In genomic region chr20:46752639-46753235, GRCh38 we compare ENCODE assay signal across 8 cellular contexts. TPM values are rescaled to one million over a fixed set of nuclear protein-coding genes. Genes with fewer than 3 reads are reported as not detected.
DNase-seq lines count a peak whose midpoint lies in the region; ATAC-seq, FAIRE-seq and TF ChIP-seq lines count a peak whose summit lies in the region.

No MANE protein-coding gene starts in this region.

- TF ChIP-seq RAD21 in Ishikawa (IDR thresholded peaks at IDR 0.05; ENCODE audit: low read depth): peak; percentile 57; the same call in 1 of the 2 replicates

- ATAC-seq in HG03039 (IDR thresholded peaks at IDR 0.05; ENCODE audit: unreplicated experiment) (no peak), GM18505 (IDR thresholded peaks at IDR 0.05; ENCODE audit: unreplicated experiment) (no peak)

- POLR2A ChIA-PET in Caco-2 (lab: Charles Lee): interaction anchor here (0.5 kb wide), 1 partner anchor 205 kb away, joined by 3 read pairs; no protein-coding TSS in a partner anchor

- H3K27ac Mint-ChIP-seq in Caco-2 (ENCODE audit: unreplicated experiment): no peak overlapping the region
- H3K27ac Mint-ChIP-seq in activated T-helper 2 cell treated with anti-CD3 and anti-CD28 coated beads, Interferon-gamma antibody, Interleukin-2, Interleukin-4, amounts not matched to agents 10 μg/mL and 5 μg/mL and 100 μg/mL, durations not matched to agents 14 hours and 24 hours and 36 hours: no peak overlapping the region
- H3K27ac Mint-ChIP-seq in progenitor cell of endocrine pancreas: no peak overlapping the region

- TF ChIP-seq CTCF in Caco-2 (IDR thresholded peaks at IDR 0.05; ENCODE audit: insufficient read depth in 1 of 2, low read depth in 1 of 2, low read length in 1 of 2, severe bottlenecking in 1 of 2, unreplicated experiment in 1 of 2) (peak; percentile 90 to 94), Peyer's patch (IDR thresholded peaks at IDR 0.05) (peak; percentile 18 to 63 (median 58)), progenitor cell of endocrine pancreas (IDR thresholded peaks at IDR 0.05; ENCODE audit: unreplicated experiment) (peak; percentile 78)

- H3K4me1 Mint-ChIP-seq in Caco-2 (ENCODE audit: low read depth, unreplicated experiment): peaks cover 7% of the 10 kb centered on the region
- peaks cover 2% of the 10 kb centered on the region for H3K4me1 Mint-ChIP-seq in activated T-helper 2 cell treated with anti-CD3 and anti-CD28 coated beads, Interferon-gamma antibody, Interleukin-2, Interleukin-4, amounts not matched to agents 10 μg/mL and 5 μg/mL and 100 μg/mL, durations not matched to agents 14 hours and 24 hours and 36 hours (ENCODE audit: low read depth)
- peaks cover 1% of the 10 kb centered on the region for H3K4me1 Mint-ChIP-seq in progenitor cell of endocrine pancreas (ENCODE audit: low read depth)

- intact Hi-C loops in Caco-2 (cut with micrococcal nuclease; ENCODE audit: unreplicated experiment): loop anchor here (1.0 to 2.0 kb wide), 3 partner anchors 231 to 868 kb away; no protein-coding TSS in a partner anchor
- intact Hi-C loops in activated T-helper 2 cell treated with anti-CD3 and anti-CD28 coated beads, Interferon-gamma antibody, Interleukin-2, Interleukin-4, amounts not matched to agents 10 μg/mL and 5 μg/mL and 100 μg/mL, durations not matched to agents 14 hours and 24 hours and 36 hours (cut with micrococcal nuclease): loop anchor here (10.0 kb wide), 1 partner anchor 242 kb away; no protein-coding TSS in a partner anchor

- H3K9me3 Mint-ChIP-seq in Caco-2 (ENCODE audit: unreplicated experiment) (no peaks in the 10 kb centered on the region), progenitor cell of endocrine pancreas (ENCODE audit: low read depth) (no peaks in the 10 kb centered on the region)
- no peaks in the 10 kb centered on the region for H3K9me3 Mint-ChIP-seq in activated T-helper 2 cell treated with anti-CD3 and anti-CD28 coated beads, Interferon-gamma antibody, Interleukin-2, Interleukin-4, amounts not matched to agents 10 μg/mL and 5 μg/mL and 100 μg/mL, durations not matched to agents 14 hours and 24 hours and 36 hours

- no peak overlapping the region for H3K4me3 ChIP-seq in Caco-2 (ENCODE audit: low read depth, low read length)
- no peak overlapping the region for H3K4me3 ChIP-seq in Peyer's patch

- H3K27me3 ChIP-seq in Caco-2 (replicated peaks; ENCODE audit: control insufficient read depth, insufficient read depth, low read length) (no peaks in the 10 kb centered on the region), Peyer's patch (no peaks in the 10 kb centered on the region)

- CTCF ChIA-PET in Caco-2 (lab: Charles Lee): interaction anchor here (0.5 to 2.1 kb wide), 21 partner anchors 11 to 703 kb away, joined by 3 to 14 read pairs (median 4); partner anchors contain the start of gene ZMYND8

- no TSS peak for BruUV-seq in Caco-2 (replicated peaks; lab: Mats Ljungman, UMichigan)

- H3K36me3 Mint-ChIP-seq in Caco-2 (ENCODE audit: insufficient read depth, unreplicated experiment) (no peaks in the 10 kb centered on the region), progenitor cell of endocrine pancreas (ENCODE audit: insufficient read depth) (no peaks in the 10 kb centered on the region)
- no peaks in the 10 kb centered on the region for H3K36me3 Mint-ChIP-seq in activated T-helper 2 cell treated with anti-CD3 and anti-CD28 coated beads, Interferon-gamma antibody, Interleukin-2, Interleukin-4, amounts not matched to agents 10 μg/mL and 5 μg/mL and 100 μg/mL, durations not matched to agents 14 hours and 24 hours and 36 hours (ENCODE audit: low read depth)

- H3K4me3 Mint-ChIP-seq in Caco-2 (ENCODE audit: unreplicated experiment) (no peak overlapping the region), progenitor cell of endocrine pancreas (ENCODE audit: low read depth) (no peak overlapping the region)
- H3K4me3 Mint-ChIP-seq in activated T-helper 2 cell treated with anti-CD3 and anti-CD28 coated beads, Interferon-gamma antibody, Interleukin-2, Interleukin-4, amounts not matched to agents 10 μg/mL and 5 μg/mL and 100 μg/mL, durations not matched to agents 14 hours and 24 hours and 36 hours (ENCODE audit: low read depth): no peak overlapping the region

- H3K9me3 ChIP-seq in Caco-2: no peaks in the 10 kb centered on the region
- no peaks in the 10 kb centered on the region for H3K9me3 ChIP-seq in Peyer's patch

- H3K27ac ChIP-seq in Peyer's patch: no peak overlapping the region

- H3K27me3 Mint-ChIP-seq in Caco-2 (ENCODE audit: insufficient read depth, unreplicated experiment) (peaks cover 21% of the 10 kb centered on the region), progenitor cell of endocrine pancreas (peaks cover 22% of the 10 kb centered on the region)
- peaks cover 10% of the 10 kb centered on the region for H3K27me3 Mint-ChIP-seq in activated T-helper 2 cell treated with anti-CD3 and anti-CD28 coated beads, Interferon-gamma antibody, Interleukin-2, Interleukin-4, amounts not matched to agents 10 μg/mL and 5 μg/mL and 100 μg/mL, durations not matched to agents 14 hours and 24 hours and 36 hours (ENCODE audit: low read depth)

- H3K4me1 ChIP-seq in Caco-2 (0 out of 2 replicates have a peak, but pooled peaks cover under 1% of the 10 kb centered on the region), Peyer's patch (no peaks in the 10 kb centered on the region)

- H3K36me3 ChIP-seq in Caco-2 (ENCODE audit: control insufficient read depth, insufficient read depth, low read length): no peaks in the 10 kb centered on the region
- H3K36me3 ChIP-seq in Peyer's patch: no peaks in the 10 kb centered on the region

- DNase-seq in Caco-2: peak; percentile 77 to 81
- DNase-seq in Peyer's patch: peak; percentile 19 to 81 (median 70)
- peak; percentile 33 for DNase-seq in activated T-helper 2 cell treated with anti-CD3 and anti-CD28 coated beads, Interferon-gamma antibody, Interleukin-2, Interleukin-4, amounts not matched to agents 10 μg/mL and 5 μg/mL and 100 μg/mL, durations not matched to agents 14 hours and 24 hours and 36 hours (ENCODE audit: low spot score)
- peak; percentile 12 to 51 for DNase-seq in frontal cortex (ENCODE audit: low spot score in 2 of 2)
- peak; percentile 36 for DNase-seq in progenitor cell of endocrine pancreas (ENCODE audit: low spot score, unreplicated experiment)

- no peak for TF ChIP-seq POLR2A in Peyer's patch (IDR thresholded peaks at IDR 0.05)
- TF ChIP-seq POLR2A in GM18505 (IDR thresholded peaks at IDR 0.05; ENCODE audit: borderline replicate concordance, extremely low read depth, insufficient read depth, insufficient read length): no peak

- no peak for FAIRE-seq in frontal cortex (lab: Jason Lieb, UNC)

- no peak for TF ChIP-seq EP300 in Ishikawa (IDR thresholded peaks at IDR 0.05; ENCODE audit: borderline replicate concordance)

TF ChIP-seq in Ishikawa, 13 proteins besides CTCF, POLR2A, EP300 and RAD21:
- no peak for TF ChIP-seq EGR1 (IDR thresholded peaks at IDR 0.05)
- TF ChIP-seq TCF12 (IDR thresholded peaks at IDR 0.05; ENCODE audit: low read depth): no peak
- TF ChIP-seq, protein P1, sequence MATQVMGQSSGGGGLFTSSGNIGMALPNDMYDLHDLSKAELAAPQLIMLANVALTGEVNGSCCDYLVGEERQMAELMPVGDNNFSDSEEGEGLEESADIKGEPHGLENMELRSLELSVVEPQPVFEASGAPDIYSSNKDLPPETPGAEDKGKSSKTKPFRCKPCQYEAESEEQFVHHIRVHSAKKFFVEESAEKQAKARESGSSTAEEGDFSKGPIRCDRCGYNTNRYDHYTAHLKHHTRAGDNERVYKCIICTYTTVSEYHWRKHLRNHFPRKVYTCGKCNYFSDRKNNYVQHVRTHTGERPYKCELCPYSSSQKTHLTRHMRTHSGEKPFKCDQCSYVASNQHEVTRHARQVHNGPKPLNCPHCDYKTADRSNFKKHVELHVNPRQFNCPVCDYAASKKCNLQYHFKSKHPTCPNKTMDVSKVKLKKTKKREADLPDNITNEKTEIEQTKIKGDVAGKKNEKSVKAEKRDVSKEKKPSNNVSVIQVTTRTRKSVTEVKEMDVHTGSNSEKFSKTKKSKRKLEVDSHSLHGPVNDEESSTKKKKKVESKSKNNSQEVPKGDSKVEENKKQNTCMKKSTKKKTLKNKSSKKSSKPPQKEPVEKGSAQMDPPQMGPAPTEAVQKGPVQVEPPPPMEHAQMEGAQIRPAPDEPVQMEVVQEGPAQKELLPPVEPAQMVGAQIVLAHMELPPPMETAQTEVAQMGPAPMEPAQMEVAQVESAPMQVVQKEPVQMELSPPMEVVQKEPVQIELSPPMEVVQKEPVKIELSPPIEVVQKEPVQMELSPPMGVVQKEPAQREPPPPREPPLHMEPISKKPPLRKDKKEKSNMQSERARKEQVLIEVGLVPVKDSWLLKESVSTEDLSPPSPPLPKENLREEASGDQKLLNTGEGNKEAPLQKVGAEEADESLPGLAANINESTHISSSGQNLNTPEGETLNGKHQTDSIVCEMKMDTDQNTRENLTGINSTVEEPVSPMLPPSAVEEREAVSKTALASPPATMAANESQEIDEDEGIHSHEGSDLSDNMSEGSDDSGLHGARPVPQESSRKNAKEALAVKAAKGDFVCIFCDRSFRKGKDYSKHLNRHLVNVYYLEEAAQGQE (IDR thresholded peaks at IDR 0.05; ENCODE audit: low read depth): no peak
- TF ChIP-seq MAX (IDR thresholded peaks at IDR 0.05): no peak
- TF ChIP-seq CEBPB (IDR thresholded peaks at IDR 0.05): no peak
- no peak for TF ChIP-seq FOXM1 (IDR thresholded peaks at IDR 0.05; ENCODE audit: borderline replicate concordance, low read depth)
- no peak for TF ChIP-seq CREB1 (IDR thresholded peaks at IDR 0.05; ENCODE audit: low read depth)
- no peak for TF ChIP-seq TAF1 (IDR thresholded peaks at IDR 0.05; ENCODE audit: low read depth)
- no peak for TF ChIP-seq YY1 (IDR thresholded peaks at IDR 0.05; ENCODE audit: low read depth)
- TF ChIP-seq, protein P2, sequence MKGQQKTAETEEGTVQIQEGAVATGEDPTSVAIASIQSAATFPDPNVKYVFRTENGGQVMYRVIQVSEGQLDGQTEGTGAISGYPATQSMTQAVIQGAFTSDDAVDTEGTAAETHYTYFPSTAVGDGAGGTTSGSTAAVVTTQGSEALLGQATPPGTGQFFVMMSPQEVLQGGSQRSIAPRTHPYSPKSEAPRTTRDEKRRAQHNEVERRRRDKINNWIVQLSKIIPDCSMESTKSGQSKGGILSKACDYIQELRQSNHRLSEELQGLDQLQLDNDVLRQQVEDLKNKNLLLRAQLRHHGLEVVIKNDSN (IDR thresholded peaks at IDR 0.05): no peak
- no peak for TF ChIP-seq TEAD4 (IDR thresholded peaks at IDR 0.05)
- no peak for TF ChIP-seq ZBTB7A (IDR thresholded peaks at IDR 0.05; ENCODE audit: low read depth)
- no peak for TF ChIP-seq NFIC (IDR thresholded peaks at IDR 0.05)

RNA-seq across cellular contexts. Expression of gene SLC2A10, which starts 43.3 kb away (rescaled TPM):
- total RNA-seq in Caco-2 (2022): 4.2 and 4.3 TPM in 2 replicates
- 10 to 100 TPM in 3 of 4 donors, 1 to 10 TPM in 1; 8.3 to 19.0 (median 15.4) TPM for total RNA-seq in Peyer's patch
- total RNA-seq in activated T-helper 2 cell treated with anti-CD3 and anti-CD28 coated beads, Interferon-gamma antibody, Interleukin-2, Interleukin-4, amounts not matched to agents 10 μg/mL and 5 μg/mL and 100 μg/mL, durations not matched to agents 14 hours and 24 hours and 36 hours: not detected in 2 replicates
- total RNA-seq in frontal cortex: 3.7 TPM
- 16.1 and 16.6 TPM in 2 replicates for total RNA-seq in progenitor cell of endocrine pancreas
